In genomic region chr2:129758461-129759185, GRCh38 we compare ENCODE assay signal across 9 cellular contexts.
DNase-seq lines count a peak whose midpoint lies in the region; ATAC-seq and TF ChIP-seq lines count a peak whose summit lies in the region.
"Had no signal": no experiment of that assay in that cellular context is flagged by ENCODE, and none has a peak within 500 bp of the region (broad histone marks: within the 10 kb centered on the region; RNA-seq: fewer than 3 reads in every experiment).

No MANE protein-coding gene starts in this region.

- H3K4me1 ChIP-seq in gastroesophageal sphincter (peaks cover 0 to 19% (median 0%) of the 10 kb centered on the region in 3 donors), aorta (ENCODE audit: control insufficient read depth in 1 of 2, insufficient read depth in 2 of 2, low read length in 2 of 2) (no peaks in the 10 kb centered on the region), trophoblast cell (ENCODE audit: control insufficient read depth in 1 of 2, insufficient read depth in 2 of 2, low read length in 2 of 2) (peaks cover 3 to 9% of the 10 kb centered on the region in 2 experiments)
- H3K4me1 ChIP-seq in naive thymus-derived CD4-positive, alpha-beta T cell (ENCODE audit: control insufficient read depth in 2 of 2, insufficient read depth in 2 of 2, low read length in 2 of 2) = no peaks in the 10 kb centered on the region

- no peaks in the 10 kb centered on the region for H3K79me1 ChIP-seq in trophoblast cell (ENCODE audit: low read length)

- no peak overlapping the region for H3K4ac ChIP-seq in trophoblast cell (ENCODE audit: low read depth, low read length)

- H3K14ac ChIP-seq in trophoblast cell (ENCODE audit: low read length) = no peak overlapping the region

- no peak overlapping the region for H3K4me2 ChIP-seq in trophoblast cell (ENCODE audit: low read length)

- H3K23ac ChIP-seq in trophoblast cell (ENCODE audit: low read length) = no peak overlapping the region

- H3K36me3 ChIP-seq in gastroesophageal sphincter (no peaks in the 10 kb centered on the region), aorta (ENCODE audit: control insufficient read depth in 1 of 2, insufficient read depth in 2 of 2, low read length in 1 of 2) (no peaks in the 10 kb centered on the region), trophoblast cell (ENCODE audit: control insufficient read depth in 1 of 2, insufficient read depth in 2 of 2, low read length in 2 of 2) (no peaks in the 10 kb centered on the region)
- H3K36me3 ChIP-seq in naive thymus-derived CD4-positive, alpha-beta T cell (ENCODE audit: control insufficient read depth in 2 of 3, insufficient read depth in 3 of 3, low read length in 3 of 3) = no peaks in the 10 kb centered on the region

- DNase-seq in natural killer cell (peak; percentile 7), aorta (peak in 1 of 2 donors; percentile 80), HT-29 (ENCODE audit: low spot score) (no peak), trophoblast cell (no peak)
- no peak for DNase-seq in natural killer cell treated with Interleukin-12 subunit alpha and Interleukin-12 subunit beta and Interleukin-15 and Interleukin-18, amount 100 ng/mL, for 72 hours (ENCODE audit: low spot score)
- DNase-seq in naive thymus-derived CD4-positive, alpha-beta T cell = no peak
- DNase-seq: NCI-H82 had no signal

- H3K4me3 ChIP-seq in gastroesophageal sphincter (peak overlapping the region; percentile 28 to 43), aorta (ENCODE audit: low read length in 2 of 2) (peak overlapping the region in 1 of 2 donors; percentile 42), trophoblast cell (ENCODE audit: low read depth, low read length) (no peak overlapping the region)
- H3K4me3 ChIP-seq in naive thymus-derived CD4-positive, alpha-beta T cell (ENCODE audit: low read length) = no peak overlapping the region

- H3K9me3 ChIP-seq in gastroesophageal sphincter (no peaks in the 10 kb centered on the region), aorta (ENCODE audit: control insufficient read depth, low read length) (no peaks in the 10 kb centered on the region), trophoblast cell (ENCODE audit: insufficient read depth, low read depth, low read length) (peaks cover 5% of the 10 kb centered on the region)
- peaks cover 0 to 2% (median 0%) of the 10 kb centered on the region in 3 experiments for H3K9me3 ChIP-seq in naive thymus-derived CD4-positive, alpha-beta T cell (ENCODE audit: control insufficient read depth in 2 of 3, low read length in 3 of 3)

- no peak overlapping the region for H2BK5ac ChIP-seq in trophoblast cell (ENCODE audit: low read depth, low read length, poor library complexity)

- peaks cover 0 to 4% of the 10 kb centered on the region in 2 donors for H3K4me1 Mint-ChIP-seq in natural killer cell
- H3K4me1 Mint-ChIP-seq in natural killer cell treated with Interleukin-12 subunit alpha and Interleukin-12 subunit beta and Interleukin-15 and Interleukin-18, amount 100 ng/mL, for 72 hours (ENCODE audit: low read depth in 2 of 2) = no peaks in the 10 kb centered on the region
- H3K4me1 Mint-ChIP-seq in naive thymus-derived CD4-positive, alpha-beta T cell = no peaks in the 10 kb centered on the region

- no peak overlapping the region for H2BK12ac ChIP-seq in trophoblast cell (ENCODE audit: low read length)

- no peak overlapping the region for H2AK5ac ChIP-seq in trophoblast cell (ENCODE audit: low read length)

- H3K9ac ChIP-seq in trophoblast cell (ENCODE audit: low read length) = no peak overlapping the region

- no peak overlapping the region for H4K8ac ChIP-seq in trophoblast cell (ENCODE audit: low read depth, low read length)

- H3K27me3 Mint-ChIP-seq in natural killer cell (ENCODE audit: low read depth in 2 of 2) = peaks cover 3 to 7% of the 10 kb centered on the region in 2 donors
- peaks cover 0 to 9% of the 10 kb centered on the region in 2 donors for H3K27me3 Mint-ChIP-seq in natural killer cell treated with Interleukin-12 subunit alpha and Interleukin-12 subunit beta and Interleukin-15 and Interleukin-18, amount 100 ng/mL, for 72 hours
- peaks cover 0 to 11% (median 0%) of the 10 kb centered on the region in 5 donors for H3K27me3 Mint-ChIP-seq in naive thymus-derived CD4-positive, alpha-beta T cell

- ATAC-seq in natural killer cell (peak in 1 of 3 donors; percentile 38), gastroesophageal sphincter (peak; percentile 56), aorta (ENCODE audit: low FRiP score) (peak; percentile 33), HG03039 (IDR thresholded peaks at IDR 0.05; ENCODE audit: unreplicated experiment) (no peak)
- no peak for ATAC-seq in natural killer cell treated with Interleukin-12 subunit alpha and Interleukin-12 subunit beta and Interleukin-15 and Interleukin-18, amount 100 ng/mL, for 72 hours
- peak; percentile 75 for ATAC-seq in naive thymus-derived CD4-positive, alpha-beta T cell

- CTCF ChIA-PET in naive thymus-derived CD4-positive, alpha-beta T cell (lab: Charles Lee) = no interaction called here

- H3K27me3 ChIP-seq in gastroesophageal sphincter = no peaks in the 10 kb centered on the region
- H3K27me3 ChIP-seq in naive thymus-derived CD4-positive, alpha-beta T cell (ENCODE audit: control insufficient read depth in 2 of 2, insufficient read depth in 2 of 2, low read length in 2 of 2) = no peaks in the 10 kb centered on the region
- H3K27me3 ChIP-seq in aorta (ENCODE audit: control insufficient read depth in 1 of 2, insufficient read depth in 2 of 2, low read length in 1 of 2) = no peaks in the 10 kb centered on the region
- H3K27me3 ChIP-seq in trophoblast cell (ENCODE audit: insufficient read depth, low read length) = no peaks in the 10 kb centered on the region

- no peak overlapping the region for H3K4me3 Mint-ChIP-seq in natural killer cell
- no peak overlapping the region for H3K4me3 Mint-ChIP-seq in natural killer cell treated with Interleukin-12 subunit alpha and Interleukin-12 subunit beta and Interleukin-15 and Interleukin-18, amount 100 ng/mL, for 72 hours
- peak overlapping the region in 4 of 10 donors; percentile 7 to 31 (median 12) for H3K4me3 Mint-ChIP-seq in naive thymus-derived CD4-positive, alpha-beta T cell

- H4K12ac ChIP-seq in trophoblast cell (ENCODE audit: low read depth, low read length) = no peak overlapping the region

- no peaks in the 10 kb centered on the region for H3K36me3 Mint-ChIP-seq in natural killer cell
- H3K36me3 Mint-ChIP-seq in natural killer cell treated with Interleukin-12 subunit alpha and Interleukin-12 subunit beta and Interleukin-15 and Interleukin-18, amount 100 ng/mL, for 72 hours = no peaks in the 10 kb centered on the region
- H3K36me3 Mint-ChIP-seq in naive thymus-derived CD4-positive, alpha-beta T cell = no peaks in the 10 kb centered on the region

- TF ChIP-seq CTCF in natural killer cell (IDR thresholded peaks at IDR 0.05) (no peak), gastroesophageal sphincter (IDR thresholded peaks at IDR 0.05) (no peak)

- no peak overlapping the region for H2AFZ ChIP-seq in trophoblast cell (ENCODE audit: insufficient read depth, low read length, poor library complexity)

- no peak overlapping the region for H4K91ac ChIP-seq in trophoblast cell (ENCODE audit: low read depth, low read length)

- no peak overlapping the region for H3K18ac ChIP-seq in trophoblast cell (ENCODE audit: low read length)

- no peak for TF ChIP-seq EP300 in gastroesophageal sphincter (IDR thresholded peaks at IDR 0.05)

- H3K27ac Mint-ChIP-seq in natural killer cell = no peak overlapping the region
- no peak overlapping the region for H3K27ac Mint-ChIP-seq in natural killer cell treated with Interleukin-12 subunit alpha and Interleukin-12 subunit beta and Interleukin-15 and Interleukin-18, amount 100 ng/mL, for 72 hours
- no peak overlapping the region for H3K27ac Mint-ChIP-seq in naive thymus-derived CD4-positive, alpha-beta T cell

- intact Hi-C loops in natural killer cell (cut with micrococcal nuclease) = no loop called here
- intact Hi-C loops in naive thymus-derived CD4-positive, alpha-beta T cell (cut with micrococcal nuclease) = no loop called here
- intact Hi-C loops in aorta (cut with DNase I) = no loop called here

- POLR2A ChIA-PET in naive thymus-derived CD4-positive, alpha-beta T cell (lab: Charles Lee) = no interaction called here

- no peak for TF ChIP-seq POLR2A in gastroesophageal sphincter (IDR thresholded peaks at IDR 0.05)

- no peaks in the 10 kb centered on the region for H3K9me3 Mint-ChIP-seq in natural killer cell
- no peaks in the 10 kb centered on the region for H3K9me3 Mint-ChIP-seq in natural killer cell treated with Interleukin-12 subunit alpha and Interleukin-12 subunit beta and Interleukin-15 and Interleukin-18, amount 100 ng/mL, for 72 hours
- peaks cover 0 to 3% (median 0%) of the 10 kb centered on the region in 11 donors for H3K9me3 Mint-ChIP-seq in naive thymus-derived CD4-positive, alpha-beta T cell

- H2BK120ac ChIP-seq in trophoblast cell (ENCODE audit: insufficient read depth, low read length, poor library complexity) = no peak overlapping the region

- WGBS in gastroesophageal sphincter (ENCODE audit: low coverage in 1 of 2), 2 donors = 0 to 5% methylated on average over 2 to 8 of the region's 18 CpGs
- 25 to 35% methylated on average over 18 of the region's 18 CpGs for WGBS in aorta, 2 donors
- no CpG with 5 or more reads among the region's 18 CpGs for WGBS in trophoblast cell (ENCODE audit: extremely low coverage, insufficient coverage, insufficient read length)

- no peaks in the 10 kb centered on the region for H3K79me2 ChIP-seq in trophoblast cell (ENCODE audit: control insufficient read depth, insufficient read depth, low read length, poor library complexity)

- H3K27ac ChIP-seq in gastroesophageal sphincter = peak overlapping the region in 3 of 4 donors; percentile 28 to 65 (median 30)
- no peak overlapping the region for H3K27ac ChIP-seq in naive thymus-derived CD4-positive, alpha-beta T cell (ENCODE audit: low read depth, low read length)
- H3K27ac ChIP-seq in aorta (ENCODE audit: low read depth in 1 of 2, low read length in 2 of 2) = no peak overlapping the region
- no peak overlapping the region for H3K27ac ChIP-seq in trophoblast cell (ENCODE audit: low read depth, low read length)

Comparison
In these comparisons a context has a peak if more than half of its experiments do, and no peak if none do; other contexts are left out.
1. ATAC-seq: peak in gastroesophageal sphincter (single experiment), naive thymus-derived CD4-positive, alpha-beta T cell (single experiment) and aorta (single experiment); none in natural killer cell treated with Interleukin-12 subunit alpha and Interleukin-12 subunit beta and Interleukin-15 and Interleukin-18, amount 100 ng/mL, for 72 hours (0 of 2) and HG03039 (single experiment).
2. H3K27ac ChIP-seq: peak in gastroesophageal sphincter (3 of 4); none in naive thymus-derived CD4-positive, alpha-beta T cell (single experiment), aorta (0 of 2) and trophoblast cell (single experiment).
3. H3K4me3 ChIP-seq: peak in gastroesophageal sphincter (2 of 2); none in naive thymus-derived CD4-positive, alpha-beta T cell (single experiment) and trophoblast cell (single experiment).